1 cellular context compared by ENCODE assay signal in the genomic region with DNA sequence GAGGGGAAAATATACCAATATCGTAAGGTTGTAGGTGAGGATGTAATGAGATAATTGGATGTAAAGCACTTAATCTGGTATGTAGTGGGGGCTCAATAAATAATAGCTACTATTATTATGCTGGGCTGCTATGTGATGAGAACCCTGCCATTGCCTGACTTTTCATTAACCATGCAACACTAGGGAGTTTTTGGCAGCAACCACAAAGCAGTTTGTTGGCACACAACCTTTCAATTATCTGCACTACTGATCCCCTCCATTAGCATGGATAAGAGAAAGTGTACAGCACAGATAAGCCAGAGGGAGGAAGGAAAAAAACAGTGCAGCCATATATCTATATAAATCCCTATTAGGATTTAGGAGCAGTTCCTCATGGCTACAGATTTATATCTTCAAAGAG.
TF ChIP-seq lines count a peak whose summit lies in the region.

No MANE protein-coding gene starts in this region.

TF ChIP-seq in GM12878, 131 proteins besides CTCF, POLR2A, EP300 and RAD21 (continued from another document):
- TF ChIP-seq, protein P1, sequence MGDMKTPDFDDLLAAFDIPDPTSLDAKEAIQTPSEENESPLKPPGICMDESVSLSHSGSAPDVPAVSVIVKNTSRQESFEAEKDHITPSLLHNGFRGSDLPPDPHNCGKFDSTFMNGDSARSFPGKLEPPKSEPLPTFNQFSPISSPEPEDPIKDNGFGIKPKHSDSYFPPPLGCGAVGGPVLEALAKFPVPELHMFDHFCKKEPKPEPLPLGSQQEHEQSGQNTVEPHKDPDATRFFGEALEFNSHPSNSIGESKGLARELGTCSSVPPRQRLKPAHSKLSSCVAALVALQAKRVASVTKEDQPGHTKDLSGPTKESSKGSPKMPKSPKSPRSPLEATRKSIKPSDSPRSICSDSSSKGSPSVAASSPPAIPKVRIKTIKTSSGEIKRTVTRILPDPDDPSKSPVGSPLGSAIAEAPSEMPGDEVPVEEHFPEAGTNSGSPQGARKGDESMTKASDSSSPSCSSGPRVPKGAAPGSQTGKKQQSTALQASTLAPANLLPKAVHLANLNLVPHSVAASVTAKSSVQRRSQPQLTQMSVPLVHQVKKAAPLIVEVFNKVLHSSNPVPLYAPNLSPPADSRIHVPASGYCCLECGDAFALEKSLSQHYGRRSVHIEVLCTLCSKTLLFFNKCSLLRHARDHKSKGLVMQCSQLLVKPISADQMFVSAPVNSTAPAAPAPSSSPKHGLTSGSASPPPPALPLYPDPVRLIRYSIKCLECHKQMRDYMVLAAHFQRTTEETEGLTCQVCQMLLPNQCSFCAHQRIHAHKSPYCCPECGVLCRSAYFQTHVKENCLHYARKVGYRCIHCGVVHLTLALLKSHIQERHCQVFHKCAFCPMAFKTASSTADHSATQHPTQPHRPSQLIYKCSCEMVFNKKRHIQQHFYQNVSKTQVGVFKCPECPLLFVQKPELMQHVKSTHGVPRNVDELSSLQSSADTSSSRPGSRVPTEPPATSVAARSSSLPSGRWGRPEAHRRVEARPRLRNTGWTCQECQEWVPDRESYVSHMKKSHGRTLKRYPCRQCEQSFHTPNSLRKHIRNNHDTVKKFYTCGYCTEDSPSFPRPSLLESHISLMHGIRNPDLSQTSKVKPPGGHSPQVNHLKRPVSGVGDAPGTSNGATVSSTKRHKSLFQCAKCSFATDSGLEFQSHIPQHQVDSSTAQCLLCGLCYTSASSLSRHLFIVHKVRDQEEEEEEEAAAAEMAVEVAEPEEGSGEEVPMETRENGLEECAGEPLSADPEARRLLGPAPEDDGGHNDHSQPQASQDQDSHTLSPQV (IDR thresholded peaks at IDR 0.05), result no peak
- TF ChIP-seq BCL11A (IDR thresholded peaks at IDR 0.05; ENCODE audit: low read depth, low read length) (no peak), PML (IDR thresholded peaks at IDR 0.05; ENCODE audit: low read length) (no peak), SMARCA5 (IDR thresholded peaks at IDR 0.05) (no peak), ZNF622 (IDR thresholded peaks at IDR 0.05) (no peak)
- TF ChIP-seq, protein P2, sequence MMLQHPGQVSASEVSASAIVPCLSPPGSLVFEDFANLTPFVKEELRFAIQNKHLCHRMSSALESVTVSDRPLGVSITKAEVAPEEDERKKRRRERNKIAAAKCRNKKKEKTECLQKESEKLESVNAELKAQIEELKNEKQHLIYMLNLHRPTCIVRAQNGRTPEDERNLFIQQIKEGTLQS (IDR thresholded peaks at IDR 0.05; ENCODE audit: borderline replicate concordance, extremely low read depth, low read depth, low read length), result no peak
- TF ChIP-seq, protein P3, sequence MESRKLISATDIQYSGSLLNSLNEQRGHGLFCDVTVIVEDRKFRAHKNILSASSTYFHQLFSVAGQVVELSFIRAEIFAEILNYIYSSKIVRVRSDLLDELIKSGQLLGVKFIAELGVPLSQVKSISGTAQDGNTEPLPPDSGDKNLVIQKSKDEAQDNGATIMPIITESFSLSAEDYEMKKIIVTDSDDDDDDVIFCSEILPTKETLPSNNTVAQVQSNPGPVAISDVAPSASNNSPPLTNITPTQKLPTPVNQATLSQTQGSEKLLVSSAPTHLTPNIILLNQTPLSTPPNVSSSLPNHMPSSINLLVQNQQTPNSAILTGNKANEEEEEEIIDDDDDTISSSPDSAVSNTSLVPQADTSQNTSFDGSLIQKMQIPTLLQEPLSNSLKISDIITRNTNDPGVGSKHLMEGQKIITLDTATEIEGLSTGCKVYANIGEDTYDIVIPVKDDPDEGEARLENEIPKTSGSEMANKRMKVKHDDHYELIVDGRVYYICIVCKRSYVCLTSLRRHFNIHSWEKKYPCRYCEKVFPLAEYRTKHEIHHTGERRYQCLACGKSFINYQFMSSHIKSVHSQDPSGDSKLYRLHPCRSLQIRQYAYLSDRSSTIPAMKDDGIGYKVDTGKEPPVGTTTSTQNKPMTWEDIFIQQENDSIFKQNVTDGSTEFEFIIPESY (IDR thresholded peaks at IDR 0.05), result no peak
